1 cellular context compared by ENCODE assay signal in the genomic region with DNA sequence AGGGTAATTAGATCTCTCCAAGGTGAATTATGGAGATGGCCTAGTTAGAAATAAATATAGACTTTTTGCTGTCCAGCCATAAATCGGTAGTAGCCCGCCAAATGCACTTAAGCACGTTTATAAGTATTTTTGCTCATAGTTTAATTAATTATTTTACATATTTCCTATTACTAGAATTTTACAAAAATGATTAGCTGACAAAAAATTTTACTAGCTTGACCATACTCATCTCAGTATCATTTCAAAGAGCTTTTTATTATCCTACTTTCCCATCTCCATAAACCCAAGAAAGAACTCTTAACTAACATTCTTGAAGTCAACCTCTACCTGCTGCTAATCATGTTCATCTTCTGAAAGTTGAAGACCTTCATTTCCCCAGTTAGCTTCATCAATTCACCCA.
TF ChIP-seq lines count a peak whose summit lies in the region.

No MANE protein-coding gene starts in this region.

TF ChIP-seq in HepG2, 621 proteins besides CTCF, POLR2A, EP300 and RAD21 (continued from another document):
- TF ChIP-seq, protein P1, sequence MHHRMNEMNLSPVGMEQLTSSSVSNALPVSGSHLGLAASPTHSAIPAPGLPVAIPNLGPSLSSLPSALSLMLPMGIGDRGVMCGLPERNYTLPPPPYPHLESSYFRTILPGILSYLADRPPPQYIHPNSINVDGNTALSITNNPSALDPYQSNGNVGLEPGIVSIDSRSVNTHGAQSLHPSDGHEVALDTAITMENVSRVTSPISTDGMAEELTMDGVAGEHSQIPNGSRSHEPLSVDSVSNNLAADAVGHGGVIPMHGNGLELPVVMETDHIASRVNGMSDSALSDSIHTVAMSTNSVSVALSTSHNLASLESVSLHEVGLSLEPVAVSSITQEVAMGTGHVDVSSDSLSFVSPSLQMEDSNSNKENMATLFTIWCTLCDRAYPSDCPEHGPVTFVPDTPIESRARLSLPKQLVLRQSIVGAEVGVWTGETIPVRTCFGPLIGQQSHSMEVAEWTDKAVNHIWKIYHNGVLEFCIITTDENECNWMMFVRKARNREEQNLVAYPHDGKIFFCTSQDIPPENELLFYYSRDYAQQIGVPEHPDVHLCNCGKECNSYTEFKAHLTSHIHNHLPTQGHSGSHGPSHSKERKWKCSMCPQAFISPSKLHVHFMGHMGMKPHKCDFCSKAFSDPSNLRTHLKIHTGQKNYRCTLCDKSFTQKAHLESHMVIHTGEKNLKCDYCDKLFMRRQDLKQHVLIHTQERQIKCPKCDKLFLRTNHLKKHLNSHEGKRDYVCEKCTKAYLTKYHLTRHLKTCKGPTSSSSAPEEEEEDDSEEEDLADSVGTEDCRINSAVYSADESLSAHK (CRISPR knock-in tag; IDR thresholded peaks at IDR 0.05; ENCODE audit: borderline replicate concordance): no peak
- TF ChIP-seq ONECUT2 (CRISPR knock-in tag; IDR thresholded peaks at IDR 0.05): no peak
- no peak for TF ChIP-seq ZNF282 (IDR thresholded peaks at IDR 0.05; ENCODE audit: partially characterized antibody)
- no peak for TF ChIP-seq HNRNPL (IDR thresholded peaks at IDR 0.05; ENCODE audit: low read depth, low read length)
- peak in 1 of 2 experiments; percentile 53; a peak in 1 of 4 replicates for TF ChIP-seq MAFK (conservative IDR thresholded peaks at IDR 0.05 in 1 of 2, IDR thresholded peaks at IDR 0.05 in 1 of 2; ENCODE audit: low read length in 2 of 2)
- no peak for TF ChIP-seq TARDBP (CRISPR knock-in tag; IDR thresholded peaks at IDR 0.05)
- TF ChIP-seq FOXA1 (IDR thresholded peaks at IDR 0.05): no peak
- no peak for TF ChIP-seq FOXA1 (CRISPR knock-in tag; IDR thresholded peaks at IDR 0.05)
- TF ChIP-seq ZNF660 (CRISPR knock-in tag; IDR thresholded peaks at IDR 0.05; ENCODE audit: borderline replicate concordance, low read depth): no peak
- TF ChIP-seq, protein P2, sequence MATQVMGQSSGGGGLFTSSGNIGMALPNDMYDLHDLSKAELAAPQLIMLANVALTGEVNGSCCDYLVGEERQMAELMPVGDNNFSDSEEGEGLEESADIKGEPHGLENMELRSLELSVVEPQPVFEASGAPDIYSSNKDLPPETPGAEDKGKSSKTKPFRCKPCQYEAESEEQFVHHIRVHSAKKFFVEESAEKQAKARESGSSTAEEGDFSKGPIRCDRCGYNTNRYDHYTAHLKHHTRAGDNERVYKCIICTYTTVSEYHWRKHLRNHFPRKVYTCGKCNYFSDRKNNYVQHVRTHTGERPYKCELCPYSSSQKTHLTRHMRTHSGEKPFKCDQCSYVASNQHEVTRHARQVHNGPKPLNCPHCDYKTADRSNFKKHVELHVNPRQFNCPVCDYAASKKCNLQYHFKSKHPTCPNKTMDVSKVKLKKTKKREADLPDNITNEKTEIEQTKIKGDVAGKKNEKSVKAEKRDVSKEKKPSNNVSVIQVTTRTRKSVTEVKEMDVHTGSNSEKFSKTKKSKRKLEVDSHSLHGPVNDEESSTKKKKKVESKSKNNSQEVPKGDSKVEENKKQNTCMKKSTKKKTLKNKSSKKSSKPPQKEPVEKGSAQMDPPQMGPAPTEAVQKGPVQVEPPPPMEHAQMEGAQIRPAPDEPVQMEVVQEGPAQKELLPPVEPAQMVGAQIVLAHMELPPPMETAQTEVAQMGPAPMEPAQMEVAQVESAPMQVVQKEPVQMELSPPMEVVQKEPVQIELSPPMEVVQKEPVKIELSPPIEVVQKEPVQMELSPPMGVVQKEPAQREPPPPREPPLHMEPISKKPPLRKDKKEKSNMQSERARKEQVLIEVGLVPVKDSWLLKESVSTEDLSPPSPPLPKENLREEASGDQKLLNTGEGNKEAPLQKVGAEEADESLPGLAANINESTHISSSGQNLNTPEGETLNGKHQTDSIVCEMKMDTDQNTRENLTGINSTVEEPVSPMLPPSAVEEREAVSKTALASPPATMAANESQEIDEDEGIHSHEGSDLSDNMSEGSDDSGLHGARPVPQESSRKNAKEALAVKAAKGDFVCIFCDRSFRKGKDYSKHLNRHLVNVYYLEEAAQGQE (IDR thresholded peaks at IDR 0.05; ENCODE audit: borderline replicate concordance in 1 of 2, low read depth in 1 of 2, low read length in 2 of 2): no peak
- peak; percentile 29; the same call in 1 of the 2 replicates for TF ChIP-seq MAFF (IDR thresholded peaks at IDR 0.05; ENCODE audit: low read depth, low read length)
